10 cellular contexts compared by ENCODE assay signal in the genomic region with DNA sequence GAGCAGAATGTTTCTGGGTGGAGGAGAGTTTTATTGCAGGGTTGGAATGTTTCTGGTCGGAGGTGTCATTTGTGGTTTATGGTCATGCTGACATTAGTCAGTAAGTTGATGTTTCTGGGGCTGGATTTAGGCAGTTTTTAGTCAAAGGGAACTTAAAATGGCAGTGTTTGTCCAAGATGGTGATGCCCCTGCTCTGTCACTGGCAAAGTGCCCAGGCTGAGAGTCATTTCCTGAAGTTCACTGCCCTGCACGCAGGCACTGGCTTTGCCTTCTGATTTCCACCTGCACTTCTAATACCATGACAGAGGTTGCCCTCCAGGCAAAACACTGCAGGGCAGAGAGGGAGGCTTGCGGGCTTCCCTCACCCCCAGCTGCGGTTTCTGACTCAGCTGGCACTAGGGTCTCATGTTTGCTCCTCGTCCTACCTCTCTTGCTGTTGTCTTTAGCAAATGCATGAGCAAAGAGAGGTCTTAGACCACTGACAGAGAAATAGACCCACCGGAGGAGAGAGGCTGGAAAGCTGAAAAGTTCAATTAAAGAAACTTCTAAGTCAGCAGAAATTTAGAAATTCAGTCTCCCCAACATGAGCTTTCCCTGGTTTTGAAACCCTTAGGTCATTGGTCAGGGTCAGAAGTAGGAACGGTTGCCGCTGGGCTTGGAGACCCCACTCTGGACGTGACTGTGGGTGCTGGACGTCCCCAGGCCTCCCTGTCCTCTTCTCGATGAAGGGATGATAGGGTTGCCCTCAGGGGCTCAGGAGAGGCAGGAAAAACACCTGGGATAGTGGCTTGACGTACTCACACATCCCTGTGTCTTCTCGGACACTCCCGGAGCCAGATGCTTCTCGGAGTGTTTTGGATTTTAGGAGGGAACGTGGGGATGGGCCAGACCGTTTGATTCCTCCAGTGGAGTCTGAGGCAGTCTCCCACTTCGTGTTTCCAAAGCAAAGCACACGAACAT.
DNase-seq lines count a peak whose midpoint lies in the region; ATAC-seq and TF ChIP-seq lines count a peak whose summit lies in the region.
"Had no signal": no experiment of that assay in that cellular context is flagged by ENCODE, and none has a peak within 500 bp of the region (broad histone marks: within the 10 kb centered on the region; RNA-seq: fewer than 3 reads in every experiment).

No MANE protein-coding gene starts in this region.

- ATAC-seq in HG02798 (IDR thresholded peaks at IDR 0.05; ENCODE audit: poor library complexity, unreplicated experiment) = no peak
- ATAC-seq: gastroesophageal sphincter had no signal

- H3K4me3 ChIP-seq in AG10803 (ENCODE audit: low read length) = no peak overlapping the region
- H3K4me3 ChIP-seq: gastroesophageal sphincter had no signal

- no peak for TF ChIP-seq CTCF in AG10803 (conservative IDR thresholded peaks at IDR 0.05; ENCODE audit: low read length)

- peak; percentile 71 for DNase-seq in AG10803 (ENCODE audit: low read depth)
- peak; percentile 83 for DNase-seq in HCEC 1CT
- peak; percentile 84 for DNase-seq in SHP77 treated with DMSO at 0.1 percent for 48 hours (lab: John Stamatoyannopoulos, UW)
- peak; percentile 98 for DNase-seq in glomerular visceral epithelial cell (ENCODE audit: extremely low spot score)
- no peak for DNase-seq in NCI-H2107 treated with DMSO at 0.1 percent for 48 hours (lab: John Stamatoyannopoulos, UW; ENCODE audit: unreplicated experiment)
- no peak for DNase-seq in NCI-H748 treated with DMSO at 0.1 percent for 48 hours (lab: John Stamatoyannopoulos, UW)
- DNase-seq in NCI-H1930 (lab: John Stamatoyannopoulos, UW) = no peak
- DNase-seq: naive thymus-derived CD8-positive, alpha-beta T cell had no signal

Comparison
In these comparisons a context has a peak if more than half of its experiments do, and no peak if none do; other contexts are left out.
1. DNase-seq: peak in AG10803 (single experiment), HCEC 1CT (single experiment), SHP77 treated with DMSO at 0.1 percent for 48 hours (single experiment) and glomerular visceral epithelial cell (single experiment); none in NCI-H2107 treated with DMSO at 0.1 percent for 48 hours (single experiment), NCI-H748 treated with DMSO at 0.1 percent for 48 hours (single experiment) and NCI-H1930 (0 of 2).